ENCODE assay signal across 20 cellular contexts in the genomic region with DNA sequence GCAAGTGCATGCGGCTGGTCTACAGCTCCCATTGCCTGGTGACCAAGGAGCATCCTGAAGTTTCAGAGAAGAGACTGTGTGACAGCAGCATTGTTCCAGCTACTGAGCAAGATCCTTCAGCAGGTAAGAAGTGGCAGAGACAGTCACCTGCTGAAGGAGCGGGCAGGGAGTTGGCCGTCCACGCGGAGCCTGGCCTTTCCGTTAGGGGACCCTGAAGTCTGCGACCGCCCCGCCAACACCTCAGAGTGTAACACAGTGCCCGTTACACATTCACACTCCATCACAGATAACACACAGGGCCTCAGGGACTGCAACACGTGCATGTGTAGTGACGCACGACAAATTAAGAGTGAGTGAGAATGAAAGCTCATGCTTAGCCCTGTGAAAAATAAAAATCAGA.
"Had no signal": no experiment of that assay in that cellular context is flagged by ENCODE, and none has a peak within 500 bp of the region (broad histone marks: within the 10 kb centered on the region; RNA-seq: fewer than 3 reads in every experiment).

No MANE protein-coding gene starts in this region.

- H3K27me3 ChIP-seq: heart left ventricle, sigmoid colon, transverse colon had no signal

- H3K27ac ChIP-seq: coronary artery, heart left ventricle, sigmoid colon, transverse colon had no signal

- ATAC-seq: heart left ventricle, left ventricle myocardium superior, natural killer cell had no signal

- H3K4me3 ChIP-seq: coronary artery, heart left ventricle, sigmoid colon, smooth muscle cell, transverse colon had no signal

- H3K9me3 Mint-ChIP-seq: natural killer cell had no signal

- FAIRE-seq: islet of Langerhans, urothelium cell line had no signal

- DNase-seq: activated CD8-positive, alpha-beta memory T cell treated with anti-CD3 and anti-CD28 coated beads for 24 hours; activated CD8-positive, alpha-beta memory T cell treated with anti-CD3 and anti-CD28 coated beads, Interleukin-2, amount 50 U/mL, for 4 hours; activated naive CD4-positive, alpha-beta T cell; amniotic stem cell; cerebellar nuclear complex; heart left ventricle; left ventricle myocardium superior; mammary epithelial cell; natural killer cell; retina; sigmoid colon; stimulated activated CD4-positive, alpha-beta T cell treated with anti-CD3 and anti-CD28 coated beads, Interleukin-15, amount 100 ng/mL, for 24 hours; stimulated activated naive CD4-positive, alpha-beta T cell treated with Interleukin-2 at 50 U/mL for 16 hours; T-helper 9 cell; transverse colon had no signal

- H3K27ac Mint-ChIP-seq: mesothelial cell of epicardium, natural killer cell had no signal

- H3K4me1 ChIP-seq: sigmoid colon had no signal

- H3K9me3 ChIP-seq: heart left ventricle, sigmoid colon, transverse colon had no signal

- H3K4me3 Mint-ChIP-seq: mesothelial cell of epicardium, natural killer cell had no signal

- H3K36me3 Mint-ChIP-seq: natural killer cell had no signal

- H3K4me1 Mint-ChIP-seq: mesothelial cell of epicardium had no signal
